ENCODE assay signal across 11 cellular contexts in the genomic region with DNA sequence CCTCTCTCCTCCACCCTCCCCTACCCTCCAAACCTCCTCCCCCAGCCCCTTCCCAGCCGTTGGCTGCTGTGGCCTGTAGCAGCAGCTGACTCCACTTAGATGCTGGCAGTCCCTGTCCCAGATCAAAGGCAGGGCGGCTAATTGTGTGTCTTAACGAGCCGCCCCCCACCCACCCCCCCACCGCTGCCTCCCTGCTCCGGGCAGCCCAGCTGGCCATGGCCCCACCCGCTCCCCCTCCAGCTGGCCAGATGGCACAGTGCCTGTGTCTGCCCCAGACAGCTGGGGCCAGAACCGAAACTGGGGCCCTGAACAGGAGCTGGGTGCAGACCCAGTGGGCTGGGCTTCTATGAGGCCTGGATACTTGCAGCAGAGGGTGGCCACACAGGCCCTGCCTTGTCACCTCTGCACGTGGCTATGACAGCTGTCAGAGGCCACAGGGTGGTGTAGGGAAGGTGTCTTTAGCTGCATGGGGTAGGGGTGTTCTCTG. TPM values are rescaled to one million over a fixed set of nuclear protein-coding genes. Genes with fewer than 3 reads are reported as not detected.
DNase-seq lines count a peak whose midpoint lies in the region; ATAC-seq, FAIRE-seq and TF ChIP-seq lines count a peak whose summit lies in the region.
"Had no signal": no experiment of that assay in that cellular context is flagged by ENCODE, and none has a peak within 500 bp of the region (broad histone marks: within the 10 kb centered on the region; RNA-seq: fewer than 3 reads in every experiment).

No MANE protein-coding gene starts in this region.

- intact Hi-C loops in posterior cingulate gyrus (cut with DNase I): no loop called here
- intact Hi-C loops in right lobe of liver (cut with DNase I): no loop called here

- H3K27ac ChIP-seq in right lobe of liver: no peak overlapping the region
- H3K27ac ChIP-seq: VCaP had no signal

- peaks cover 4% of the 10 kb centered on the region for H3K4me1 Mint-ChIP-seq in activated CD8-positive, alpha-beta memory T cell treated with anti-CD3 and anti-CD28 coated beads, Interleukin-2, amount 10 ng/mL, durations not matched to agents 7 days and 5 days

- FAIRE-seq in GM19239 (lab: Jason Lieb, UNC): no peak

- no peaks in the 10 kb centered on the region for H3K4me1 ChIP-seq in right lobe of liver

- WGBS in right lobe of liver (ENCODE audit: insufficient coverage, low coverage, low lambda C conversion rate, missing lambda C conversion rate): 67% methylated on average over 1 of the region's 9 CpGs

- peaks cover 0 to 13% of the 10 kb centered on the region in 2 donors for H3K27me3 ChIP-seq in right lobe of liver

- H3K9me3 ChIP-seq in right lobe of liver: no peaks in the 10 kb centered on the region

- no peaks in the 10 kb centered on the region for H3K36me3 Mint-ChIP-seq in activated CD8-positive, alpha-beta memory T cell treated with anti-CD3 and anti-CD28 coated beads, Interleukin-2, amount 10 ng/mL, durations not matched to agents 7 days and 5 days

- no peak for TF ChIP-seq CTCF in GM20000 (IDR thresholded peaks at IDR 0.05; ENCODE audit: extremely low read depth, missing control alignments)
- TF ChIP-seq CTCF in right lobe of liver (IDR thresholded peaks at IDR 0.05): no peak

- ATAC-seq in HG03045 (IDR thresholded peaks at IDR 0.05; ENCODE audit: unreplicated experiment): peak; percentile 25
- no peak for ATAC-seq in activated CD8-positive, alpha-beta memory T cell treated with anti-CD3 and anti-CD28 coated beads, Interleukin-2, amount 10 ng/mL, durations not matched to agents 7 days and 5 days
- ATAC-seq in right lobe of liver: no peak
- ATAC-seq: right cardiac atrium had no signal

- H3K27me3 Mint-ChIP-seq in activated CD8-positive, alpha-beta memory T cell treated with anti-CD3 and anti-CD28 coated beads, Interleukin-2, amount 10 ng/mL, durations not matched to agents 7 days and 5 days: peaks cover 65% of the 10 kb centered on the region

- no peak overlapping the region for H3K27ac Mint-ChIP-seq in activated CD8-positive, alpha-beta memory T cell treated with anti-CD3 and anti-CD28 coated beads, Interleukin-2, amount 10 ng/mL, durations not matched to agents 7 days and 5 days

- no peaks in the 10 kb centered on the region for H3K36me3 ChIP-seq in right lobe of liver

- no peak overlapping the region for H3K4me3 Mint-ChIP-seq in activated CD8-positive, alpha-beta memory T cell treated with anti-CD3 and anti-CD28 coated beads, Interleukin-2, amount 10 ng/mL, durations not matched to agents 7 days and 5 days

- H3K9me3 Mint-ChIP-seq in activated CD8-positive, alpha-beta memory T cell treated with anti-CD3 and anti-CD28 coated beads, Interleukin-2, amount 10 ng/mL, durations not matched to agents 7 days and 5 days (ENCODE audit: low read depth): no peaks in the 10 kb centered on the region

- no peak for TF ChIP-seq POLR2A in right lobe of liver (IDR thresholded peaks at IDR 0.05)

- CTCF ChIA-PET in activated CD8-positive, alpha-beta memory T cell treated with anti-CD3 and anti-CD28 coated beads, Interleukin-2, amount 10 ng/mL, durations not matched to agents 7 days and 5 days (lab: Charles Lee): interaction anchor here (6.1 to 22.1 kb wide), 2 partner anchors 11 kb away, joined by 66 to 735 read pairs; no protein-coding TSS in a partner anchor

- DNase-seq in GM19239 (ENCODE audit: insufficient read length, low spot score) (peak; percentile 44), RPMI8226 (peak; percentile 83), posterior cingulate gyrus (peak in 7 of 10 donors; percentile 46 to 95 (median 68)), GM20000 (ENCODE audit: low spot score) (no peak), right lobe of liver (no peak), NCI-H345 treated with DMSO at 0.1 percent for 48 hours (lab: John Stamatoyannopoulos, UW; ENCODE audit: unreplicated experiment) (no peak)
- no peak for DNase-seq in activated CD8-positive, alpha-beta memory T cell treated with anti-CD3 and anti-CD28 coated beads, Interleukin-2, amount 10 ng/mL, durations not matched to agents 7 days and 5 days

- no peak overlapping the region for H3K4me3 ChIP-seq in right lobe of liver

RNA-seq across cellular contexts. Expression of a gene that starts 5.9 kb away (rescaled TPM):
- under 1 TPM; 0.23 to 0.35 TPM for total RNA-seq in activated CD8-positive, alpha-beta memory T cell treated with anti-CD3 and anti-CD28 coated beads, Interleukin-2, amount 10 ng/mL, durations not matched to agents 7 days and 5 days
- under 1 TPM in 1 of 6 experiments, not detected in 5; 0.31 TPM for total RNA-seq in right lobe of liver
- total RNA-seq: right cardiac atrium, temporal lobe had no signal

RNA-seq across cellular contexts. Expression of a gene that starts 26.9 kb away (rescaled TPM):
- not detected for total RNA-seq in activated CD8-positive, alpha-beta memory T cell treated with anti-CD3 and anti-CD28 coated beads, Interleukin-2, amount 10 ng/mL, durations not matched to agents 7 days and 5 days
- total RNA-seq in right lobe of liver: under 1 TPM in 1 of 6 experiments, not detected in 5; 0.25 TPM
- total RNA-seq: temporal lobe had no signal

RNA-seq across cellular contexts. Expression of a gene that starts 54.9 kb away (rescaled TPM):
- total RNA-seq in activated CD8-positive, alpha-beta memory T cell treated with anti-CD3 and anti-CD28 coated beads, Interleukin-2, amount 10 ng/mL, durations not matched to agents 7 days and 5 days: not detected
- not detected for total RNA-seq in right lobe of liver
- total RNA-seq: temporal lobe had no signal

Comparison
In these comparisons a context has a peak if more than half of its experiments do, and no peak if none do; other contexts are left out.
1. DNase-seq: peak in GM19239 (single experiment), RPMI8226 (single experiment) and posterior cingulate gyrus (7 of 10); none in activated CD8-positive, alpha-beta memory T cell treated with anti-CD3 and anti-CD28 coated beads, Interleukin-2, amount 10 ng/mL, durations not matched to agents 7 days and 5 days (single experiment), GM20000 (single experiment), right lobe of liver (0 of 3) and NCI-H345 treated with DMSO at 0.1 percent for 48 hours (single experiment).